In genomic region chr11:30034746-30035145, GRCh38 we compare ENCODE assay signal across 10 cellular contexts. TPM values are rescaled to one million over a fixed set of nuclear protein-coding genes. Genes with fewer than 3 reads are reported as not detected.
"Had no signal": no experiment of that assay in that cellular context is flagged by ENCODE, and none has a peak within 500 bp of the region (broad histone marks: within the 10 kb centered on the region; RNA-seq: fewer than 3 reads in every experiment).

No MANE protein-coding gene starts in this region.

RNA-seq across cellular contexts. Expression of gene KCNA4, which starts 17.9 kb away (rescaled TPM):
- total RNA-seq: kidney epithelial cell; left colon; left lobe of liver; lung microvascular endothelial cell; mammary epithelial cell; mononuclear cell; naive thymus-derived CD4-positive, alpha-beta T cell had no signal
- polyA plus RNA-seq: immature natural killer cell; keratinocyte; liver; mammary epithelial cell; naive thymus-derived CD4-positive, alpha-beta T cell had no signal
